ENCODE assay signal across 17 cellular contexts in the genomic region with DNA sequence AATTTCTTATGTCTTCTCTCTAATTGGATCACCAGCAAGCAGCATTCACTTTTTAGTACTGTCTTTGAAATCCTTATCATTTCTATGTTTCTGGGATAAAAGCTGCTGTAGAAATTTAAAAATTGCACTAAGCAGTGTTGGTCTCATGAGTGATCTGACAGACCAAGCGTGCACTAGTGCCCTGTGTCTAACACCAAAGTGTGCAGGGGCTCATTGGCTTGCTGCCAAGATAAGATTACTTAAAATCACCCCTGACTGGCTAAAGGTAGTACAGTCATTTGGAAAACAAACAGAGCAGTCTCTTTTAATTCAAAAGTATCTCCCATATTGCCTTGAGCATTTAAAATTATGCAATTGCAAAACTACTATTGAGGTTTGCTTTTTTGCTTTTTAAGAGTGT.
A peak's percentile ranks its signal among the peaks of the same experiment; 100 is the strongest.
DNase-seq lines count a peak whose midpoint lies in the region; ATAC-seq and TF ChIP-seq lines count a peak whose summit lies in the region.
"Had no signal": no experiment of that assay in that cellular context is flagged by ENCODE, and none has a peak within 500 bp of the region (broad histone marks: within the 10 kb centered on the region; RNA-seq: fewer than 3 reads in every experiment).

No MANE protein-coding gene starts in this region.

- H3K27me3 ChIP-seq in brain microvascular endothelial cell (replicated peaks): no peaks in the 10 kb centered on the region
- H3K27me3 ChIP-seq: Peyer's patch had no signal

- ATAC-seq in GM21390 (IDR thresholded peaks at IDR 0.05; ENCODE audit: unreplicated experiment): no peak
- ATAC-seq in GM18498 (IDR thresholded peaks at IDR 0.05; ENCODE audit: unreplicated experiment): no peak
- ATAC-seq: HCT116, SK-N-SH treated with all-trans-retinoic acid at 6 μM for 48 hours had no signal

- in situ Hi-C loops in brain microvascular endothelial cell (cut with HindIII; ENCODE audit: low pct_ligation_motif_present, low sequenced_read_pairs): no loop called here

- no peak for TF ChIP-seq CTCF in GM12865 (IDR thresholded peaks at IDR 0.05; ENCODE audit: insufficient read depth, low read depth, low read length, missing control alignments)
- TF ChIP-seq CTCF in mesothelial cell of epicardium (IDR thresholded peaks at IDR 0.05; ENCODE audit: unreplicated experiment): no peak
- TF ChIP-seq CTCF in brain microvascular endothelial cell (IDR thresholded peaks at IDR 0.05; ENCODE audit: low read depth, low read length, missing control alignments): no peak

- no peaks in the 10 kb centered on the region for H3K27me3 Mint-ChIP-seq in mesothelial cell of epicardium (ENCODE audit: low read depth)
- H3K27me3 Mint-ChIP-seq: B cell had no signal

- no peak overlapping the region for H3K4me3 Mint-ChIP-seq in mesothelial cell of epicardium
- H3K4me3 Mint-ChIP-seq: B cell; CD4-positive, alpha-beta memory T cell had no signal

- peaks cover 9% of the 10 kb centered on the region for H3K9me3 Mint-ChIP-seq in mesothelial cell of epicardium
- H3K9me3 Mint-ChIP-seq: CD4-positive, alpha-beta memory T cell had no signal

- H3K4me3 ChIP-seq in GM12865 (ENCODE audit: low read depth, low read length): no peak overlapping the region
- no peak overlapping the region for H3K4me3 ChIP-seq in brain microvascular endothelial cell (ENCODE audit: low read depth, low read length)
- H3K4me3 ChIP-seq: Peyer's patch had no signal

- no peak overlapping the region for H3K27ac ChIP-seq in brain microvascular endothelial cell
- H3K27ac ChIP-seq: Peyer's patch had no signal

- peak; percentile 8 for DNase-seq in GM12865 (ENCODE audit: low read depth)
- peak; percentile 71 for DNase-seq in NCI-H146 (lab: John Stamatoyannopoulos, UW)
- peak; percentile 33 for DNase-seq in NCI-H748 treated with DMSO at 0.1 percent for 48 hours (lab: John Stamatoyannopoulos, UW)
- no peak for DNase-seq in mesothelial cell of epicardium (ENCODE audit: low spot score in 2 of 2, unreplicated experiment in 2 of 2)
- no peak for DNase-seq in brain microvascular endothelial cell
- DNase-seq: CD4-positive, alpha-beta memory T cell; MV-4-11; NCI-H187; NCI-H2171 treated with DMSO at 0.1 percent for 48 hours; NCI-H524 treated with DMSO at 0.1 percent for 48 hours; Peyer's patch; Right ventricle myocardium superior had no signal

- H3K36me3 ChIP-seq in brain microvascular endothelial cell (replicated peaks): no peaks in the 10 kb centered on the region
- H3K36me3 ChIP-seq: Peyer's patch had no signal

- H3K36me3 Mint-ChIP-seq in mesothelial cell of epicardium: peaks cover 3% of the 10 kb centered on the region
- H3K36me3 Mint-ChIP-seq: CD4-positive, alpha-beta memory T cell had no signal

- peaks cover 21% of the 10 kb centered on the region for H3K4me1 Mint-ChIP-seq in mesothelial cell of epicardium
- H3K4me1 Mint-ChIP-seq: B cell had no signal

- H3K27ac Mint-ChIP-seq in mesothelial cell of epicardium: peak overlapping the region; percentile 49
- H3K27ac Mint-ChIP-seq: B cell; CD4-positive, alpha-beta memory T cell had no signal

Comparison
In these comparisons a context has a peak if more than half of its experiments do, and no peak if none do; other contexts are left out.
1. DNase-seq: peak in GM12865 (single experiment), NCI-H146 (single experiment) and NCI-H748 treated with DMSO at 0.1 percent for 48 hours (single experiment); none in mesothelial cell of epicardium (0 of 2) and brain microvascular endothelial cell (single experiment).